ENCODE assay signal across 8 cellular contexts in the genomic region with DNA sequence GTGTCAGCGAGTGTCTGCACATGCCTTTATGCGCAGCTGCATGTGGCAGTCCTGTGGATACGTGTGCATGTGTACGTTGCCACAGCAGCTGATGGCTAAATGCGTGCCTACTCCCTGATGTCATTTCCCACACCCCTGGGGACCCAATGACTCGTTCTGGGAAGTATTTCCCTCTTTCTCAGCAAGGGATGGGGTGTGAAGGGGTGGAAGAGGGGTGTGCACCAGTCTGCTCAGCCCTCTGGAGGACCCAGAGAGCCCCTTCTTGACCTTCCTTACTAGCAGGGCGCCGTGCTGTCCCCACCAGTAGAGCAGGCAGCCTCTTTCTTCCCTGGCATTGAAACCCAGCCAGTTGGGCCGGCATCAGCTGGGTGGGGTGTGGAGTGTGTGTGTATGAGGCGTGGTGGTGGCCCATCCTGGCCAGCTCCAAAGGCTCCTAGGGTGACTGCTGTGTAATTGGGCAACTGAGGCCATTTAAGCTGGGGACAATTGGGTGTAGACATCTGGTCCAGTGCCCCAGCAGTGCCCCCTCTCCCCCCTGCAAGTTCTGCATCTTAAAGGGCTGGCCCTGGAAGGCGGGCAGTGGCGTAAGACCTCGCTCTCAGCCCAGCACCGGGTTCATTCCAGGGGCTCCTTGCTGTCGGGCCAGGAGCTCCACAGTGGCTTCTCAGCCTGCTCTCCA. TPM values are rescaled to one million over a fixed set of nuclear protein-coding genes. Genes with fewer than 3 reads are reported as not detected.
DNase-seq lines count a peak whose midpoint lies in the region; ATAC-seq and TF ChIP-seq lines count a peak whose summit lies in the region.

No MANE protein-coding gene starts in this region.

- 78% methylated on average over 15 of the region's 15 CpGs for WGBS in hepatocyte (ENCODE audit: low lambda C conversion rate, missing lambda C conversion rate)

- peak overlapping the region in 3 of 5 donors; percentile 54 to 97 (median 64) for H3K9ac ChIP-seq in subcutaneous abdominal adipose tissue (ENCODE audit: low read length in 5 of 5)

- H3K9me3 Mint-ChIP-seq in stimulated activated effector memory CD8-positive, alpha-beta T cell treated with anti-CD3 and anti-CD28 coated beads, Interleukin-12 subunit alpha, Interleukin-12 subunit beta, amount 100 ng/mL, for 72 hours: no peaks in the 10 kb centered on the region

- peaks cover 3% of the 10 kb centered on the region for H3K79me2 ChIP-seq in hepatocyte

- TF ChIP-seq CTCF in ascending aorta (IDR thresholded peaks at IDR 0.05): no peak
- no peak for TF ChIP-seq CTCF in hepatocyte (IDR thresholded peaks at IDR 0.05; ENCODE audit: poor library complexity)

- H3K36me3 ChIP-seq in ascending aorta (peaks cover 0 to 6% of the 10 kb centered on the region in 2 donors), hepatocyte (replicated peaks; ENCODE audit: insufficient read depth, low read depth) (no peaks in the 10 kb centered on the region), subcutaneous abdominal adipose tissue (ENCODE audit: control insufficient read depth in 5 of 5, insufficient read depth in 5 of 5, low read length in 5 of 5) (peaks cover 0 to 9% (median 4%) of the 10 kb centered on the region in 5 donors)

- H3K27me3 ChIP-seq in ascending aorta (no peaks in the 10 kb centered on the region), hepatocyte (no peaks in the 10 kb centered on the region), subcutaneous abdominal adipose tissue (ENCODE audit: control insufficient read depth in 5 of 5, insufficient read depth in 4 of 5, low read length in 5 of 5) (peaks cover 0 to 2% (median 0%) of the 10 kb centered on the region in 5 donors)

- peak overlapping the region in 1 of 2 donors; percentile 7 for H3K4me3 ChIP-seq in ascending aorta
- H3K4me3 ChIP-seq in hepatocyte: no peak overlapping the region
- peak overlapping the region in 2 of 5 donors; percentile 23 to 26 for H3K4me3 ChIP-seq in subcutaneous abdominal adipose tissue (ENCODE audit: low read depth in 1 of 5, low read length in 5 of 5)

- H4K20me1 ChIP-seq in hepatocyte (ENCODE audit: insufficient read depth, poor library complexity, severe bottlenecking): no peaks in the 10 kb centered on the region

- H3K4me1 Mint-ChIP-seq in stimulated activated effector memory CD8-positive, alpha-beta T cell treated with anti-CD3 and anti-CD28 coated beads, Interleukin-12 subunit alpha, Interleukin-12 subunit beta, amount 100 ng/mL, for 72 hours: peaks cover 6% of the 10 kb centered on the region

- H3K27ac ChIP-seq in ascending aorta: peak overlapping the region; percentile 95 to 97
- H3K27ac ChIP-seq in hepatocyte: peak overlapping the region; percentile 83
- H3K27ac ChIP-seq in subcutaneous abdominal adipose tissue (ENCODE audit: low read depth, low read length): peak overlapping the region; percentile 84

- DNase-seq in HS-27A (ENCODE audit: low read depth) (peak; percentile 100), ascending aorta (ENCODE audit: low spot score in 2 of 2) (peak; percentile 82 to 97), hepatocyte (ENCODE audit: low spot score) (peak; percentile 51)
- no peak for DNase-seq in stimulated activated effector memory CD8-positive, alpha-beta T cell treated with anti-CD3 and anti-CD28 coated beads, Interleukin-12 subunit alpha, Interleukin-12 subunit beta, amount 100 ng/mL, for 72 hours (ENCODE audit: low spot score in 2 of 2)
- DNase-seq in activated naive CD4-positive, alpha-beta T cell (lab: John Stamatoyannopoulos, UW): no peak

- H3K4me2 ChIP-seq in hepatocyte: no peak overlapping the region

- H3K4me1 ChIP-seq in ascending aorta (peaks cover 12 to 55% of the 10 kb centered on the region in 2 donors), hepatocyte (ENCODE audit: insufficient read depth) (peaks cover 54% of the 10 kb centered on the region), subcutaneous abdominal adipose tissue (ENCODE audit: control insufficient read depth in 5 of 5, insufficient read depth in 5 of 5, low read length in 5 of 5) (peaks cover 7 to 58% (median 35%) of the 10 kb centered on the region in 5 donors)

- no peak overlapping the region for H3K4me3 Mint-ChIP-seq in stimulated activated effector memory CD8-positive, alpha-beta T cell treated with anti-CD3 and anti-CD28 coated beads, Interleukin-12 subunit alpha, Interleukin-12 subunit beta, amount 100 ng/mL, for 72 hours

- H3K9me3 ChIP-seq in ascending aorta (no peaks in the 10 kb centered on the region), hepatocyte (ENCODE audit: low read depth) (no peaks in the 10 kb centered on the region), subcutaneous abdominal adipose tissue (ENCODE audit: control insufficient read depth in 5 of 5, low read length in 5 of 5) (no peaks in the 10 kb centered on the region)

- H2AFZ ChIP-seq in hepatocyte: no peak overlapping the region

- H3K9me2 ChIP-seq in hepatocyte (replicated peaks; ENCODE audit: insufficient read depth): no peaks in the 10 kb centered on the region

- H3K36me3 Mint-ChIP-seq in stimulated activated effector memory CD8-positive, alpha-beta T cell treated with anti-CD3 and anti-CD28 coated beads, Interleukin-12 subunit alpha, Interleukin-12 subunit beta, amount 100 ng/mL, for 72 hours: no peaks in the 10 kb centered on the region

- no peak for ATAC-seq in stimulated activated effector memory CD8-positive, alpha-beta T cell treated with anti-CD3 and anti-CD28 coated beads, Interleukin-12 subunit alpha, Interleukin-12 subunit beta, amount 100 ng/mL, for 72 hours
- ATAC-seq in GM18907 (IDR thresholded peaks at IDR 0.05; ENCODE audit: unreplicated experiment) (no peak), GM19328 (IDR thresholded peaks at IDR 0.05; ENCODE audit: unreplicated experiment) (no peak)

- intact Hi-C loops in ascending aorta (cut with DNase I): no loop called here

- H3K27ac Mint-ChIP-seq in stimulated activated effector memory CD8-positive, alpha-beta T cell treated with anti-CD3 and anti-CD28 coated beads, Interleukin-12 subunit alpha, Interleukin-12 subunit beta, amount 100 ng/mL, for 72 hours: no peak overlapping the region

RNA-seq across cellular contexts. Expression of a gene that starts 19.2 kb away (rescaled TPM):
- total RNA-seq in ascending aorta: 53.5 TPM
- 14.8 and 17.8 TPM in 2 replicates for total RNA-seq in hepatocyte
- polyA plus RNA-seq in hepatocyte: 21.1 and 21.8 TPM in 2 replicates

RNA-seq across cellular contexts. Expression of a gene that starts 26.9 kb away (rescaled TPM):
- 159 TPM for total RNA-seq in ascending aorta
- 142 and 155 TPM in 2 replicates for total RNA-seq in hepatocyte
- polyA plus RNA-seq in hepatocyte: 117 and 144 TPM in 2 replicates

RNA-seq across cellular contexts. Expression of a gene that starts 41.4 kb away (rescaled TPM):
- 6.7 TPM for total RNA-seq in ascending aorta
- total RNA-seq in hepatocyte: 25.2 and 25.6 TPM in 2 replicates
- 28.8 and 33.2 TPM in 2 replicates for polyA plus RNA-seq in hepatocyte

RNA-seq across cellular contexts. Expression of a gene that starts 45.7 kb away (rescaled TPM):
- total RNA-seq in ascending aorta (258 TPM), hepatocyte (3.2 and 6.4 TPM in 2 replicates)
- 7.8 and 8.6 TPM in 2 replicates for polyA plus RNA-seq in hepatocyte

Comparison
In these comparisons a context has a peak if more than half of its experiments do, and no peak if none do; other contexts are left out.
1. DNase-seq: peak in HS-27A (single experiment), ascending aorta (2 of 2) and hepatocyte (single experiment); none in stimulated activated effector memory CD8-positive, alpha-beta T cell treated with anti-CD3 and anti-CD28 coated beads, Interleukin-12 subunit alpha, Interleukin-12 subunit beta, amount 100 ng/mL, for 72 hours (0 of 2) and activated naive CD4-positive, alpha-beta T cell (0 of 4).
2. Peak in every context shown above with its lines, with median percentiles within 50 percentile points of each other: H3K27ac ChIP-seq.